Comparison of ENCODE assay signal across 8 cellular contexts in genomic region chr13:95677564-95678386, GRCh38. TPM values are rescaled to one million over a fixed set of nuclear protein-coding genes. Genes with fewer than 3 reads are reported as not detected.
DNase-seq lines count a peak whose midpoint lies in the region; ATAC-seq and TF ChIP-seq lines count a peak whose summit lies in the region.

No MANE protein-coding gene starts in this region.

- TF ChIP-seq EP300 in ovary (IDR thresholded peaks at IDR 0.05): no peak

- H3K4me3 ChIP-seq in WERI-Rb-1 (ENCODE audit: low read depth, low read length): peak overlapping the region; percentile 98
- H3K4me3 ChIP-seq in fibroblast of villous mesenchyme (ENCODE audit: low read depth, low read length): peak overlapping the region; percentile 79
- peak overlapping the region; percentile 70 for H3K4me3 ChIP-seq in ovary

- H3K9me3 ChIP-seq in WERI-Rb-1 (ENCODE audit: severe bottlenecking) (no peaks in the 10 kb centered on the region), ovary (no peaks in the 10 kb centered on the region)

- H3K36me3 ChIP-seq in WERI-Rb-1 (peaks cover 4% of the 10 kb centered on the region), ovary (no peaks in the 10 kb centered on the region)

- no peaks in the 10 kb centered on the region for H3K4me1 ChIP-seq in ovary (ENCODE audit: insufficient read depth)

- DNase-seq in COLO668 (lab: John Stamatoyannopoulos, UW; ENCODE audit: unreplicated experiment) (peak; percentile 59), WERI-Rb-1 (no peak), fibroblast of villous mesenchyme (ENCODE audit: low read depth) (peak; percentile 27), ovary (no peak)

- intact Hi-C loops in ovary (cut with DNase I): loop anchor here in 1 of 4 donors (2.0 kb wide), 1 partner anchor 35 kb away; no protein-coding TSS in a partner anchor

- TF ChIP-seq CTCF in WERI-Rb-1 (IDR thresholded peaks at IDR 0.05; ENCODE audit: low read depth, low read length): no peak
- TF ChIP-seq CTCF in fibroblast of villous mesenchyme (IDR thresholded peaks at IDR 0.05; ENCODE audit: insufficient read depth, low read depth, low read length): no peak
- no peak for TF ChIP-seq CTCF in ovary (IDR thresholded peaks at IDR 0.05)

- 0 to 1% (median 1%) methylated on average over 24 to 31 of the region's 31 CpGs for WGBS in ovary, 3 donors

- peak; percentile 16 for ATAC-seq in HG02759 (IDR thresholded peaks at IDR 0.05; ENCODE audit: unreplicated experiment)
- no peak for ATAC-seq in HG03196 (IDR thresholded peaks at IDR 0.05; ENCODE audit: unreplicated experiment)
- no peak for ATAC-seq in activated CD4-positive, CD25-positive, alpha-beta regulatory T cell treated with anti-CD3 and anti-CD28 coated beads, Interleukin-2, amount 50 U/mL, for 24 hours
- ATAC-seq in HG02970 (IDR thresholded peaks at IDR 0.05; ENCODE audit: low FRiP score, unreplicated experiment): no peak

- H3K27me3 ChIP-seq in WERI-Rb-1 (ENCODE audit: insufficient read depth, low read depth, severe bottlenecking) (no peaks in the 10 kb centered on the region), ovary (no peaks in the 10 kb centered on the region)

- H3K27ac ChIP-seq in WERI-Rb-1 (peak overlapping the region; percentile 84), ovary (peak overlapping the region; percentile 85 to 89)

- TF ChIP-seq POLR2A in ovary (IDR thresholded peaks at IDR 0.05): no peak

RNA-seq across cellular contexts. Expression of gene DNAJC3, which starts 0.8 kb away (rescaled TPM):
- 56.4 and 85.1 TPM in 2 replicates for total RNA-seq in fibroblast of villous mesenchyme
- total RNA-seq in ovary: 10 to 100 TPM; 29.6 to 56.7 (median 38.3) TPM
- polyA plus RNA-seq in ovary: 10 to 100 TPM; 13.6 to 24.5 TPM

RNA-seq across cellular contexts. Expression of gene DZIP1, which starts 33.3 kb away (rescaled TPM):
- 38.9 and 44.8 TPM in 2 replicates for total RNA-seq in fibroblast of villous mesenchyme
- 10 to 100 TPM; 22.1 to 55.8 (median 45.2) TPM for total RNA-seq in ovary
- 10 to 100 TPM; 25.4 to 30.0 TPM for polyA plus RNA-seq in ovary

Comparison
In these comparisons a context has a peak if more than half of its experiments do, and no peak if none do; other contexts are left out.
1. DNase-seq: peak in COLO668 (single experiment) and fibroblast of villous mesenchyme (single experiment); none in WERI-Rb-1 (single experiment) and ovary (0 of 5).
2. Peak in every context shown above with its lines, with median percentiles within 50 percentile points of each other: H3K4me3 ChIP-seq.